7 cellular contexts compared by ENCODE assay signal in the genomic region with DNA sequence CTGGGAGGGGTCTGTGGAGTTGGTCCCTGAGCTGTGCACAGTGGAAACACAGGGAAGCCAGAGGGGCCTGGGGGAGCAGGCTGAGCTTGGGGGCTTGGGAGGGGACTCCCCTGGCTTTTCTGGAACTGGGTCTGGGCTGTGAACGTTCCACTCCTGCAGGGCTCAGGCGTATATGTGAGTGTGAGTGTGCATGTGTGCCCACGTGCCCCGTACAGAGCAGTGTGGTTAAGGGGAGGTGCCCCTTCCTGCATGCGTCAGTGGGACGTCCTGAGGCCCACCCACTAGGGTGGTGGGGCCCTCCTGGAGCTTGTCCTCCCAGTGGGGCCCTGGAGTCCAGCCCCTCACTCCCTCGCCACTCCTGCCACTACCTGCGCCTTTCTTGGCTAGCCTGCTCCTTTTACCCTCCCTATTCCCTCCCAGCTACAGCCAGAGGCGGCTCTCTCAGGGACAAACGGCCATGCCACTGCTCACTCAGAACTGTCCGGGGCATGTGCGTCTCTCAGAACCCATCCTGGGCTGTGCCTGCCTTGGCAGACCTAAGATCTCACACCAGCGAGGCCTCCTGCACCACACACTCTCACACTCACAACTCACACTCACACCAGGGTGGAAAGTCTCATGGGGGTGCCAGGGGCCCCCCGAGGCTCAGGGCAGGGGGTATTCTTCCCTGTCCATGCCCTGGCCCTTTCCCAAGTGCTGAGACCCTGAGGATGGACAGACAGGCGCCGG. TPM values are rescaled to one million over a fixed set of nuclear protein-coding genes. Genes with fewer than 3 reads are reported as not detected.
DNase-seq lines count a peak whose midpoint lies in the region; ATAC-seq, FAIRE-seq and TF ChIP-seq lines count a peak whose summit lies in the region.
"Not testable (repeated sequence)": the region's sequence is repeated elsewhere in the genome, so short reads cannot be mapped to it uniquely, and the experiment has no call there.

No MANE protein-coding gene starts in this region.

- H3K4me2 ChIP-seq in OCI-LY7 (ENCODE audit: low read length) = peak overlapping the region; percentile 62

- H3K36me3 Mint-ChIP-seq in activated CD4-positive, alpha-beta memory T cell treated with anti-CD3 and anti-CD28 coated beads, Interleukin-2, amount 10 ng/mL, durations not matched to agents 7 days and 5 days (ENCODE audit: low read depth); naive thymus-derived CD8-positive, alpha-beta T cell: not testable (repeated sequence)

- H3K36me3 ChIP-seq in OCI-LY7 (ENCODE audit: insufficient read depth, low read length) = not testable (repeated sequence)

- not testable (repeated sequence) for H3K4me3 Mint-ChIP-seq in activated CD4-positive, alpha-beta memory T cell treated with anti-CD3 and anti-CD28 coated beads, Interleukin-2, amount 10 ng/mL, durations not matched to agents 7 days and 5 days; naive thymus-derived CD8-positive, alpha-beta T cell

- H3K9me3 Mint-ChIP-seq in activated CD4-positive, alpha-beta memory T cell treated with anti-CD3 and anti-CD28 coated beads, Interleukin-2, amount 10 ng/mL, durations not matched to agents 7 days and 5 days; naive thymus-derived CD8-positive, alpha-beta T cell: not testable (repeated sequence)

- H3K27ac Mint-ChIP-seq in activated CD4-positive, alpha-beta memory T cell treated with anti-CD3 and anti-CD28 coated beads, Interleukin-2, amount 10 ng/mL, durations not matched to agents 7 days and 5 days; naive thymus-derived CD8-positive, alpha-beta T cell: not testable (repeated sequence)

- peak; percentile 80 for FAIRE-seq in GM19239 (lab: Jason Lieb, UNC)

- not testable (repeated sequence) for H3K4me3 ChIP-seq in OCI-LY7 (ENCODE audit: low read depth, low read length, poor library complexity, severe bottlenecking)

- peak; percentile 8 for TF ChIP-seq POLR2A in GM10847 (IDR thresholded peaks at IDR 0.05; ENCODE audit: extremely low read depth, insufficient read length)

- CTCF ChIA-PET in OCI-LY7 (lab: Charles Lee; ENCODE audit: unreplicated experiment); activated CD4-positive, alpha-beta memory T cell treated with anti-CD3 and anti-CD28 coated beads, Interleukin-2, amount 10 ng/mL, durations not matched to agents 7 days and 5 days (lab: Charles Lee): not testable (repeated sequence)

- peak overlapping the region; percentile 68 for H3K27ac ChIP-seq in OCI-LY7 (ENCODE audit: low read depth, low read length, poor library complexity, severe bottlenecking)

- H3K79me2 ChIP-seq in OCI-LY7 (ENCODE audit: insufficient read depth, low read depth, low read length) = not testable (repeated sequence)

- not testable (repeated sequence) for H2AFZ ChIP-seq in OCI-LY7 (ENCODE audit: low read length)

- H3K4me1 ChIP-seq in OCI-LY7 (ENCODE audit: insufficient read depth, low read length, poor library complexity, severe bottlenecking) = peaks cover 46% of the 10 kb centered on the region

- TF ChIP-seq CTCF in OCI-LY7 (conservative IDR thresholded peaks at IDR 0.05; ENCODE audit: low read length) = not testable (repeated sequence)

- not testable (repeated sequence) for H3K9me3 ChIP-seq in OCI-LY7 (ENCODE audit: low read length)

- DNase-seq in GM19239 (ENCODE audit: insufficient read length, low spot score); OCI-LY7 (ENCODE audit: low spot score); naive thymus-derived CD8-positive, alpha-beta T cell: not testable (repeated sequence)
- peak; percentile 9 for DNase-seq in activated CD4-positive, alpha-beta memory T cell treated with anti-CD3 and anti-CD28 coated beads, Interleukin-2, amount 10 ng/mL, durations not matched to agents 7 days and 5 days
- peak; percentile 38 for DNase-seq in cardiac septum (ENCODE audit: low spot score)

- H3K4me1 Mint-ChIP-seq in activated CD4-positive, alpha-beta memory T cell treated with anti-CD3 and anti-CD28 coated beads, Interleukin-2, amount 10 ng/mL, durations not matched to agents 7 days and 5 days; naive thymus-derived CD8-positive, alpha-beta T cell: not testable (repeated sequence)

- not testable (repeated sequence) for H3K27me3 Mint-ChIP-seq in activated CD4-positive, alpha-beta memory T cell treated with anti-CD3 and anti-CD28 coated beads, Interleukin-2, amount 10 ng/mL, durations not matched to agents 7 days and 5 days; naive thymus-derived CD8-positive, alpha-beta T cell

- intact Hi-C loops in OCI-LY7 (cut with micrococcal nuclease; ENCODE audit: unreplicated experiment); cardiac septum (cut with DNase I): not testable (repeated sequence)

- not testable (repeated sequence) for H4K20me1 ChIP-seq in OCI-LY7 (ENCODE audit: insufficient read depth, low read length)

- ATAC-seq in HG03108 (IDR thresholded peaks at IDR 0.05; ENCODE audit: unreplicated experiment) = peak; percentile 8
- ATAC-seq in naive thymus-derived CD8-positive, alpha-beta T cell = peak; percentile 62 to 77

- H3K9me2 ChIP-seq in OCI-LY7 (ENCODE audit: insufficient read depth, low read length) = not testable (repeated sequence)

- POLR2A ChIA-PET in OCI-LY7 (lab: Charles Lee); activated CD4-positive, alpha-beta memory T cell treated with anti-CD3 and anti-CD28 coated beads, Interleukin-2, amount 10 ng/mL, durations not matched to agents 7 days and 5 days (lab: Charles Lee); naive thymus-derived CD8-positive, alpha-beta T cell (lab: Charles Lee): not testable (repeated sequence)

- not testable (repeated sequence) for BruUV-seq in OCI-LY7 (replicated peaks; lab: Mats Ljungman, UMichigan)

RNA-seq across cellular contexts. Expression of gene TMEM121, which starts 59.9 kb away (rescaled TPM):
- total RNA-seq in OCI-LY7 (2014; rRNA removed; shearing (Covaris generic)) = 0.25 and 0.70 TPM in 2 replicates
- total RNA-seq in OCI-LY7 (2022) (0.21 and 0.31 TPM in 2 replicates), cardiac septum (1.3 TPM)
- 1 to 10 TPM; 9.6 TPM for total RNA-seq in activated CD4-positive, alpha-beta memory T cell treated with anti-CD3 and anti-CD28 coated beads, Interleukin-2, amount 10 ng/mL, durations not matched to agents 7 days and 5 days
- 1 to 10 TPM; 5.5 to 6.6 TPM for total RNA-seq in naive thymus-derived CD8-positive, alpha-beta T cell
- 1 to 10 TPM; 1.6 to 4.4 (median 4.3) TPM for polyA plus RNA-seq in naive thymus-derived CD8-positive, alpha-beta T cell
